ENCODE assay signal across 15 cellular contexts in genomic region chr1:220007438-220007837, GRCh38.
"Had no signal": no experiment of that assay in that cellular context is flagged by ENCODE, and none has a peak within 500 bp of the region (broad histone marks: within the 10 kb centered on the region; RNA-seq: fewer than 3 reads in every experiment).

No MANE protein-coding gene starts in this region.

- H2AFZ ChIP-seq: parathyroid adenoma had no signal

- H3K4me1 ChIP-seq: parathyroid adenoma, testis had no signal

- ATAC-seq: esophagus mucosa; left cardiac atrium; natural killer cell treated with Interleukin-12 subunit alpha and Interleukin-12 subunit beta and Interleukin-15 and Interleukin-18, amount 100 ng/mL, for 72 hours; stimulated activated memory B cell treated with anti-CD40 and anti-IgM and Interleukin-4, amounts not matched to agents 10 μg/mL and 1 μg/mL and 100 μg/mL, for 72 hours; T-helper 17 cell had no signal

- H3K9ac ChIP-seq: parathyroid adenoma had no signal

- H3K27ac ChIP-seq: neutrophil, parathyroid adenoma, sigmoid colon, testis, WERI-Rb-1 had no signal

- H3K4me3 ChIP-seq: sigmoid colon, testis had no signal

- H3K27me3 ChIP-seq: neutrophil, sigmoid colon, testis had no signal

- H3K9me3 ChIP-seq: neutrophil, sigmoid colon, testis had no signal

- DNase-seq: activated CD4-positive, alpha-beta memory T cell treated with anti-CD3 and anti-CD28 coated beads for 36 hours; activated gamma-delta T cell treated with Interleukin-2 at 50 U/mL for 16 hours; activated T-cell treated with anti-CD3 and anti-CD28 coated beads for 4 hours; cortex of kidney; left cardiac atrium; sigmoid colon; stimulated activated CD4-positive, alpha-beta T cell treated with anti-CD3 and anti-CD28 coated beads, Interleukin-4, amount 100 ng/mL, for 4 hours; T-helper 17 cell; testis; WERI-Rb-1 had no signal
